14 cellular contexts compared by ENCODE assay signal in genomic region chr1:232704256-232704655, GRCh38.
A peak's percentile ranks its signal among the peaks of the same experiment; 100 is the strongest.
DNase-seq lines count a peak whose midpoint lies in the region; ATAC-seq, FAIRE-seq and TF ChIP-seq lines count a peak whose summit lies in the region.
"Had no signal": no experiment of that assay in that cellular context is flagged by ENCODE, and none has a peak within 500 bp of the region (broad histone marks: within the 10 kb centered on the region; RNA-seq: fewer than 3 reads in every experiment).

No MANE protein-coding gene starts in this region.

- no peaks in the 10 kb centered on the region for H3K27me3 ChIP-seq in Loucy (ENCODE audit: insufficient read depth, low read length, poor library complexity, severe bottlenecking)
- no peaks in the 10 kb centered on the region for H3K27me3 ChIP-seq in astrocyte (ENCODE audit: insufficient read depth, low read length)
- H3K27me3 ChIP-seq in thymus (ENCODE audit: control insufficient read depth, insufficient read depth), result no peaks in the 10 kb centered on the region

- no peaks in the 10 kb centered on the region for H3K36me3 Mint-ChIP-seq in astrocyte (ENCODE audit: low read depth, unreplicated experiment)
- H3K36me3 Mint-ChIP-seq: mesothelial cell of epicardium had no signal

- H3K4me2 ChIP-seq in Loucy (ENCODE audit: low read depth, low read length, poor library complexity, severe bottlenecking) (peak overlapping the region; percentile 14), astrocyte (ENCODE audit: low read length) (peak overlapping the region; percentile 29)

- H3K9me3 Mint-ChIP-seq in astrocyte (ENCODE audit: unreplicated experiment), result peaks cover 9% of the 10 kb centered on the region
- H3K9me3 Mint-ChIP-seq: activated T-helper 17 cell treated with anti-CD3 and anti-CD28 coated beads, Interleukin-2, amount 50 U/mL, for 72 hours; central memory CD8-positive, alpha-beta T cell; mesothelial cell of epicardium had no signal

- H3K27me3 Mint-ChIP-seq in astrocyte (ENCODE audit: low read depth, unreplicated experiment), result no peaks in the 10 kb centered on the region

- no peaks in the 10 kb centered on the region for H3K9me3 ChIP-seq in Loucy (ENCODE audit: insufficient read depth, low read depth, low read length)
- no peaks in the 10 kb centered on the region for H3K9me3 ChIP-seq in astrocyte (ENCODE audit: insufficient read depth, low read depth, low read length)
- no peaks in the 10 kb centered on the region for H3K9me3 ChIP-seq in thymus (ENCODE audit: control insufficient read depth)
- H3K9me3 ChIP-seq: HAP-1 had no signal

- 73% methylated on average over 2 of the region's 2 CpGs for WGBS in thymus

- H3K4me1 Mint-ChIP-seq in astrocyte (ENCODE audit: low read depth, unreplicated experiment), result peaks cover 19% of the 10 kb centered on the region
- H3K4me1 Mint-ChIP-seq: central memory CD8-positive, alpha-beta T cell had no signal

- H3F3A ChIP-seq in Loucy (ENCODE audit: low read depth), result no peaks in the 10 kb centered on the region

- DNase-seq in astrocyte (ENCODE audit: low read depth) (no peak), left colon (no peak), NCI-H82 treated with DMSO at 0.1 percent for 48 hours (lab: John Stamatoyannopoulos, UW; ENCODE audit: unreplicated experiment) (no peak), left lobe of liver (ENCODE audit: low spot score) (no peak)
- no peak for DNase-seq in stimulated activated CD8-positive, alpha-beta memory T cell treated with anti-CD3 and anti-CD28 coated beads, Interleukin-4, amount 100 ng/mL, for 48 hours
- DNase-seq: activated CD4-positive, alpha-beta T cell treated with anti-CD3 and anti-CD28 coated beads, Interleukin-2, amount 50 U/mL, for 48 hours; Right ventricle myocardium superior; stimulated activated CD4-positive, alpha-beta T cell treated with anti-CD3 and anti-CD28 coated beads, Interleukin-2, amount 100 ng/mL, for 24 hours had no signal

- H3K4me3 ChIP-seq in Loucy (ENCODE audit: low read length, poor library complexity, severe bottlenecking) (no peak overlapping the region), astrocyte (ENCODE audit: insufficient read depth, low read depth, low read length) (no peak overlapping the region), thymus (ENCODE audit: low read length) (no peak overlapping the region)
- H3K4me3 ChIP-seq: HAP-1 had no signal

- intact Hi-C loops in left colon (cut with DNase I, micrococcal nuclease), result no loop called here

- TF ChIP-seq CTCF in Loucy (conservative IDR thresholded peaks at IDR 0.05; ENCODE audit: low read length), result no peak
- no peak for TF ChIP-seq CTCF in astrocyte (IDR thresholded peaks at IDR 0.05; ENCODE audit: insufficient read depth, low read depth, low read length)

- H3K27ac Mint-ChIP-seq in astrocyte (ENCODE audit: unreplicated experiment), result no peak overlapping the region
- H3K27ac Mint-ChIP-seq: activated T-helper 17 cell treated with anti-CD3 and anti-CD28 coated beads, Interleukin-2, amount 50 U/mL, for 72 hours; mesothelial cell of epicardium had no signal

- H4K20me1 ChIP-seq in Loucy (ENCODE audit: insufficient read depth, low read length, poor library complexity, severe bottlenecking) (no peaks in the 10 kb centered on the region), astrocyte (ENCODE audit: insufficient read depth, low read length) (no peaks in the 10 kb centered on the region)

- no peak overlapping the region for H3K9ac ChIP-seq in Loucy (ENCODE audit: low read depth, low read length, poor library complexity, severe bottlenecking)
- no peak overlapping the region for H3K9ac ChIP-seq in astrocyte (ENCODE audit: low read length)

- H3K79me2 ChIP-seq in Loucy (ENCODE audit: insufficient read depth, low read length) (no peaks in the 10 kb centered on the region), astrocyte (ENCODE audit: insufficient read depth, low read length) (no peaks in the 10 kb centered on the region)

- no peak for FAIRE-seq in astrocyte (lab: Jason Lieb, UNC)

- peaks cover 27% of the 10 kb centered on the region for H3K4me1 ChIP-seq in Loucy (ENCODE audit: insufficient read depth, low read length, poor library complexity, severe bottlenecking)
- H3K4me1 ChIP-seq in astrocyte (ENCODE audit: insufficient read depth, low read length), result peaks cover 13% of the 10 kb centered on the region
- H3K4me1 ChIP-seq in thymus (ENCODE audit: control insufficient read depth, insufficient read depth, low read length), result no peaks in the 10 kb centered on the region
- H3K4me1 ChIP-seq: HAP-1 had no signal

- ATAC-seq in left colon (peak; percentile 72), left lobe of liver (no peak)

- no peak overlapping the region for H3K4me3 Mint-ChIP-seq in astrocyte (ENCODE audit: unreplicated experiment)
- H3K4me3 Mint-ChIP-seq: activated T-helper 17 cell treated with anti-CD3 and anti-CD28 coated beads, Interleukin-2, amount 50 U/mL, for 72 hours; central memory CD8-positive, alpha-beta T cell; mesothelial cell of epicardium had no signal

- H3K9me2 ChIP-seq in Loucy (replicated peaks; ENCODE audit: low read depth, low read length), result no peaks in the 10 kb centered on the region

- no peak overlapping the region for H3K27ac ChIP-seq in astrocyte (ENCODE audit: low read depth, low read length)
- H3K27ac ChIP-seq in thymus (ENCODE audit: low read depth), result peak overlapping the region; percentile 9

- peak overlapping the region; percentile 87 for H2AFZ ChIP-seq in Loucy (ENCODE audit: low read length)
- H2AFZ ChIP-seq in astrocyte (ENCODE audit: low read depth, low read length), result peak overlapping the region; percentile 7

- H3K36me3 ChIP-seq in Loucy (ENCODE audit: insufficient read depth, low read length) (no peaks in the 10 kb centered on the region), astrocyte (ENCODE audit: insufficient read depth, low read length) (no peaks in the 10 kb centered on the region), thymus (ENCODE audit: control insufficient read depth, insufficient read depth) (no peaks in the 10 kb centered on the region)
- H3K36me3 ChIP-seq: HAP-1 had no signal
